In the genomic region with DNA sequence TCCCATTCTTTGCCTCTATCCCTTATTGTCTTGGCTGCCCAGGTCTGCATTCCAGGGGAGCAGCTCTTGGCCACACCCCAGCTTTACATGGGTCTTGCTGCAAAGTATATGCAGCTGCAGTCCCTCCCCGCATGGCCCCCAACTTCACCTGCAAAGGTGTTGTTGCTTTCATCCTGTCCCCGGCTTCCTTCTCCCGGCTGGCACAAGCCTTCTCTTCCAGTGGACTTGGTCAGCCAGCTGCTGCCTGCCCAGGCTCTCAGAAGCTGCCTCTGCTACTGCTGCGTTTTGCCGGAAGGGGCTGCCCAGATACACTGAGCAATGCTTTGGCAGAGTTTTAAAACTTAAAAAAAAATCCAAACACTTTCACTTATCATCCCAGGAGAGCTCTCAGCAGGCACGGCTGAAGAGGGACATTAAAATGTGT, we compare ENCODE assay signal across 9 cellular contexts.
DNase-seq lines count a peak whose midpoint lies in the region; ATAC-seq and TF ChIP-seq lines count a peak whose summit lies in the region.
"Had no signal": no experiment of that assay in that cellular context is flagged by ENCODE, and none has a peak within 500 bp of the region (broad histone marks: within the 10 kb centered on the region; RNA-seq: fewer than 3 reads in every experiment).

No MANE protein-coding gene starts in this region.

- no peak overlapping the region for H3K27ac ChIP-seq in ovary

- no peaks in the 10 kb centered on the region for H3K36me3 ChIP-seq in ovary
- H3K36me3 ChIP-seq: BE2C had no signal

- H3K4me1 ChIP-seq in ovary (ENCODE audit: insufficient read depth): peaks cover 7% of the 10 kb centered on the region
- H3K4me1 ChIP-seq: BE2C had no signal

- CTCF ChIA-PET in AG04449 (lab: Yijun Ruan, JAX): interaction anchor here (1.0 to 2.3 kb wide), 4 partner anchors 16 to 381 kb away, joined by 5 to 12 read pairs (median 6); no protein-coding TSS in a partner anchor

- TF ChIP-seq EP300 in ovary (IDR thresholded peaks at IDR 0.05): no peak

- no peak for TF ChIP-seq POLR2A in ovary (IDR thresholded peaks at IDR 0.05)

- intact Hi-C loops in Right ventricle myocardium superior (cut with DNase I) (loop anchor here (10.0 kb wide), 1 partner anchor 98 kb away; no protein-coding TSS in a partner anchor), ovary (cut with DNase I) (no loop called here)

- POLR2A ChIA-PET in AG04449 (lab: Yijun Ruan, JAX): no interaction called here

- no peaks in the 10 kb centered on the region for H3K27me3 ChIP-seq in ovary
- H3K27me3 ChIP-seq: BE2C had no signal

- WGBS in ovary, 3 donors: 13 to 24% (median 14%) methylated on average over 6 of the region's 6 CpGs

- ATAC-seq in Right ventricle myocardium superior (ENCODE audit: poor library complexity): peak; percentile 68
- no peak for ATAC-seq in GM19395 (IDR thresholded peaks at IDR 0.05; ENCODE audit: unreplicated experiment)

- no peak overlapping the region for H3K4me3 ChIP-seq in AG04449 (ENCODE audit: low read depth, low read length)
- peak overlapping the region; percentile 15 for H3K4me3 ChIP-seq in ovary

- no peaks in the 10 kb centered on the region for H3K9me3 ChIP-seq in ovary
- H3K9me3 ChIP-seq: BE2C had no signal

- peak; percentile 34 for TF ChIP-seq CTCF in AG04449 (IDR thresholded peaks at IDR 0.05; ENCODE audit: insufficient read depth, low read length, missing control alignments)
- TF ChIP-seq CTCF in ovary (IDR thresholded peaks at IDR 0.05): peak in 2 of 3 donors; percentile 52 to 61

- DNase-seq in AG04449 (ENCODE audit: low read depth, low spot score): no peak
- peak; percentile 38 for DNase-seq in amniotic epithelial cell (ENCODE audit: low read depth)
- peak; percentile 62 for DNase-seq in Right ventricle myocardium superior
- DNase-seq in ovary: peak; percentile 58 to 70 (median 65)
- no peak for DNase-seq in NCI-H69 (lab: John Stamatoyannopoulos, UW)
- no peak for DNase-seq in activated gamma-delta T cell (lab: John Stamatoyannopoulos, UW)
- DNase-seq in NCI-H774 (lab: John Stamatoyannopoulos, UW): no peak
- DNase-seq: BE2C had no signal

Comparison
In these comparisons a context has a peak if more than half of its experiments do, and no peak if none do; other contexts are left out.
1. DNase-seq: peak in amniotic epithelial cell (single experiment), Right ventricle myocardium superior (single experiment) and ovary (5 of 5); none in AG04449 (single experiment), NCI-H69 (single experiment), activated gamma-delta T cell (single experiment) and NCI-H774 (single experiment).